Comparison of ENCODE assay signal across 29 cellular contexts in the genomic region with DNA sequence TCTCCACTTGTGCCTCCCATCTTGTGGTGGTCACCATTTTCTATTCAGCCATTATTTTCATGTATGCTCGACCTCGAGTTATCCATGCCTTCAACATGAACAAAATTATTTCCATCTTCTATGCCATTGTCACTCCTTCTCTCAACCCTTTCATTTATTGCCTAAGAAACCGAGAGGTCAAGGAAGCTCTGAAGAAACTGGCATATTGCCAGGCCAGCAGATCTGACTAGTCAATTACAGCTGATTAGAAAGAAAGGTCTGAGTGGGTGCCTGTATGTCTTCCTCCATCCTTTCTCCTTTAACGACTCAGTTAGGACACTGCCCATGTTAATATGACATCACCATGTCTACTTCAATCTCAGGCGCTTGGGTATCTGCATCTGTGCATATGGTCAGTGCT. TPM values are rescaled to one million over a fixed set of nuclear protein-coding genes. Genes with fewer than 3 reads are reported as not detected.
"Had no signal": no experiment of that assay in that cellular context is flagged by ENCODE, and none has a peak within 500 bp of the region (broad histone marks: within the 10 kb centered on the region; RNA-seq: fewer than 3 reads in every experiment).

No MANE protein-coding gene starts in this region.

- H3K36me3 ChIP-seq: neural progenitor cell, ovary, stomach, thoracic aorta, thyroid gland, tibial nerve, upper lobe of left lung, vagina had no signal

- H3K4me1 ChIP-seq: neural progenitor cell, parathyroid adenoma, psoas muscle, stomach, thyroid gland, tibial nerve, upper lobe of left lung, vagina had no signal

- H3K9ac ChIP-seq: neural progenitor cell, parathyroid adenoma had no signal

- H3K79me2 ChIP-seq: parathyroid adenoma had no signal

- H3K4me3 ChIP-seq: neural progenitor cell, ovary, psoas muscle, skin epidermis, stomach, thoracic aorta, thyroid gland, tibial nerve, upper lobe of left lung, vagina had no signal

- H2AFZ ChIP-seq: neural progenitor cell, parathyroid adenoma had no signal

- DNase-seq: natural killer cell; occipital lobe; ovary; posterior cingulate gyrus; psoas muscle; right cardiac atrium; stimulated activated CD4-positive, alpha-beta T cell treated with anti-CD3 and anti-CD28 coated beads, Interleukin-15, amount 100 ng/mL, for 24 hours; stimulated activated CD4-positive, alpha-beta T cell treated with anti-CD3 and anti-CD28 coated beads, Interleukin-2, amount 100 ng/mL, for 24 hours; stimulated activated CD4-positive, alpha-beta T cell treated with anti-CD3 and anti-CD28 coated beads, Interleukin-2, amount 100 ng/mL, for 48 hours; stimulated activated CD4-positive, alpha-beta T cell treated with anti-CD3 and anti-CD28 coated beads, Interleukin-4, amount 100 ng/mL, for 24 hours; stimulated activated naive B cell treated with anti-CD40 and anti-IgM and Interleukin-4, amounts not matched to agents 10 μg/mL and 1 μg/mL and 100 μg/mL, for 72 hours; stimulated activated naive CD4-positive, alpha-beta T cell treated with Interleukin-2 at 50 U/mL for 16 hours; stomach; thyroid gland; trophoblast cell; upper lobe of left lung had no signal

- ATAC-seq: natural killer cell; psoas muscle; right cardiac atrium; sciatic nerve; stimulated activated naive B cell treated with anti-CD40 and anti-IgM and Interleukin-4, amounts not matched to agents 10 μg/mL and 1 μg/mL and 100 μg/mL, for 72 hours had no signal

- H3K27me3 ChIP-seq: neural progenitor cell, ovary, stomach, thyroid gland, tibial nerve, upper lobe of left lung, vagina had no signal

- H3K4me2 ChIP-seq: neural progenitor cell had no signal

- H3K9me3 ChIP-seq: ovary, psoas muscle, thoracic aorta, thyroid gland, vagina had no signal

- H3K27ac ChIP-seq: neural progenitor cell, ovary, parathyroid adenoma, psoas muscle, skin epidermis, stomach, thoracic aorta, thyroid gland, tibial nerve, upper lobe of left lung, vagina had no signal

RNA-seq across cellular contexts. Expression of gene OR6B1, which starts 4.6 kb away (rescaled TPM):
- total RNA-seq: natural killer cell, occipital lobe, osteoblast, ovary, progenitor cell of endocrine pancreas, psoas muscle, renal cortical epithelial cell, right cardiac atrium, sciatic nerve, stomach, subcutaneous adipose tissue, temporal lobe, thoracic aorta, thyroid gland, tibial nerve, upper lobe of left lung, ureter, vagina had no signal

RNA-seq across cellular contexts. Expression of gene OR2A5, which starts 44.0 kb away (rescaled TPM):
- total RNA-seq: natural killer cell, occipital lobe, osteoblast, ovary, progenitor cell of endocrine pancreas, psoas muscle, renal cortical epithelial cell, right cardiac atrium, sciatic nerve, stomach, subcutaneous adipose tissue, temporal lobe, thoracic aorta, thyroid gland, tibial nerve, upper lobe of left lung, ureter, vagina had no signal

RNA-seq across cellular contexts. Expression of gene OR2F1, which starts 50.1 kb away (rescaled TPM):
- total RNA-seq: natural killer cell, occipital lobe, ovary, progenitor cell of endocrine pancreas, psoas muscle, renal cortical epithelial cell, right cardiac atrium, sciatic nerve, subcutaneous adipose tissue, thoracic aorta, thyroid gland, tibial nerve, upper lobe of left lung, ureter, vagina had no signal
